Comparison of ENCODE assay signal across 8 cellular contexts in genomic region chr12:104456950-104457745, GRCh38. TPM values are rescaled to one million over a fixed set of nuclear protein-coding genes. Genes with fewer than 3 reads are reported as not detected.
A peak's percentile ranks its signal among the peaks of the same experiment; 100 is the strongest.
DNase-seq lines count a peak whose midpoint lies in the region; ATAC-seq, FAIRE-seq and TF ChIP-seq lines count a peak whose summit lies in the region.

No MANE protein-coding gene starts in this region.

- H3K4me3 ChIP-seq in CD8-positive, alpha-beta T cell (ENCODE audit: low read depth, low read length), result peak overlapping the region; percentile 88

- H3K9me3 Mint-ChIP-seq in CD8-positive, alpha-beta T cell, result no peaks in the 10 kb centered on the region
- no peaks in the 10 kb centered on the region for H3K9me3 Mint-ChIP-seq in activated CD8-positive, alpha-beta memory T cell treated with anti-CD3 and anti-CD28 coated beads, Interleukin-2, amount 10 ng/mL, durations not matched to agents 7 days and 5 days (ENCODE audit: low read depth)

- peak; percentile 15 for TF ChIP-seq CTCF in CD8-positive, alpha-beta T cell (IDR thresholded peaks at IDR 0.05)

- peak; percentile 18 for ATAC-seq in CD8-positive, alpha-beta T cell
- peak; percentile 36 for ATAC-seq in HG03432 (IDR thresholded peaks at IDR 0.05; ENCODE audit: unreplicated experiment)
- ATAC-seq in activated CD8-positive, alpha-beta memory T cell treated with anti-CD3 and anti-CD28 coated beads, Interleukin-2, amount 10 ng/mL, durations not matched to agents 7 days and 5 days, result peak; percentile 37
- peak; percentile 33 for ATAC-seq in stimulated activated naive CD8-positive, alpha-beta T cell treated with anti-CD3 and anti-CD28 coated beads, Interleukin-15, Interleukin-2, amounts not matched to agents 100 U/mL and 50 U/mL, for 24 hours

- peaks cover 44% of the 10 kb centered on the region for H3K4me1 Mint-ChIP-seq in CD8-positive, alpha-beta T cell (ENCODE audit: low read depth)
- H3K4me1 Mint-ChIP-seq in activated CD8-positive, alpha-beta memory T cell treated with anti-CD3 and anti-CD28 coated beads, Interleukin-2, amount 10 ng/mL, durations not matched to agents 7 days and 5 days, result peaks cover 28% of the 10 kb centered on the region

- peak overlapping the region; percentile 99 for H3K4me3 Mint-ChIP-seq in CD8-positive, alpha-beta T cell
- peak overlapping the region; percentile 89 for H3K4me3 Mint-ChIP-seq in activated CD8-positive, alpha-beta memory T cell treated with anti-CD3 and anti-CD28 coated beads, Interleukin-2, amount 10 ng/mL, durations not matched to agents 7 days and 5 days

- FAIRE-seq in GM19239 (lab: Jason Lieb, UNC), result peak; percentile 28

- peak overlapping the region; percentile 70 for H3K27ac ChIP-seq in CD8-positive, alpha-beta T cell (ENCODE audit: low read depth, low read length)

- peaks cover 44% of the 10 kb centered on the region for H3K4me1 ChIP-seq in CD8-positive, alpha-beta T cell (ENCODE audit: insufficient read depth, low read length)

- no peaks in the 10 kb centered on the region for H3K27me3 Mint-ChIP-seq in CD8-positive, alpha-beta T cell (ENCODE audit: low read depth)
- no peaks in the 10 kb centered on the region for H3K27me3 Mint-ChIP-seq in activated CD8-positive, alpha-beta memory T cell treated with anti-CD3 and anti-CD28 coated beads, Interleukin-2, amount 10 ng/mL, durations not matched to agents 7 days and 5 days

- DNase-seq in CD8-positive, alpha-beta T cell, result peak in 6 of 7 experiments; percentile 46 to 78 (median 56)
- DNase-seq in GM19239 (ENCODE audit: insufficient read length, low spot score), result no peak
- peak; percentile 48 for DNase-seq in NCI-H748 treated with DMSO at 0.1 percent for 48 hours (lab: John Stamatoyannopoulos, UW)
- peak; percentile 75 for DNase-seq in activated CD8-positive, alpha-beta memory T cell treated with anti-CD3 and anti-CD28 coated beads, Interleukin-2, amount 10 ng/mL, durations not matched to agents 7 days and 5 days
- peak; percentile 38 for DNase-seq in epidermal melanocyte (ENCODE audit: insufficient read length, low spot score)
- peak; percentile 44 for DNase-seq in midbrain (lab: John Stamatoyannopoulos, UW)
- peak; percentile 64 for DNase-seq in stimulated activated naive CD8-positive, alpha-beta T cell treated with anti-CD3 and anti-CD28 coated beads, Interleukin-15, Interleukin-2, amounts not matched to agents 100 U/mL and 50 U/mL, for 24 hours

- no peaks in the 10 kb centered on the region for H3K36me3 ChIP-seq in CD8-positive, alpha-beta T cell (ENCODE audit: insufficient read depth, low read length)

- peaks cover 11% of the 10 kb centered on the region for H3K36me3 Mint-ChIP-seq in CD8-positive, alpha-beta T cell
- peaks cover 24% of the 10 kb centered on the region for H3K36me3 Mint-ChIP-seq in activated CD8-positive, alpha-beta memory T cell treated with anti-CD3 and anti-CD28 coated beads, Interleukin-2, amount 10 ng/mL, durations not matched to agents 7 days and 5 days

- POLR2A ChIA-PET in CD8-positive, alpha-beta T cell (lab: Charles Lee), result interaction anchor here (0.6 to 2.6 kb wide), 13 partner anchors 8 to 263 kb away, joined by 3 to 14 read pairs (median 4); no protein-coding TSS in a partner anchor

- intact Hi-C loops in CD8-positive, alpha-beta T cell (cut with DNase I, micrococcal nuclease), result loop anchor here (2.0 to 5.0 kb wide), 16 partner anchors 38 to 650 kb away; partner anchors contain the start of genes SLC41A2 (in 2 of the 2), NOPCHAP1 (in 1 of the 2) and WASHC4 (in 1 of the 2)

- no peaks in the 10 kb centered on the region for H3K9me3 ChIP-seq in CD8-positive, alpha-beta T cell (ENCODE audit: low read length)

- CTCF ChIA-PET in CD8-positive, alpha-beta T cell (lab: Charles Lee), result interaction anchor here (0.6 to 3.6 kb wide), 23 partner anchors 10 to 596 kb away, joined by 3 to 23 read pairs (median 4); no protein-coding TSS in a partner anchor
- CTCF ChIA-PET in activated CD8-positive, alpha-beta memory T cell treated with anti-CD3 and anti-CD28 coated beads, Interleukin-2, amount 10 ng/mL, durations not matched to agents 7 days and 5 days (lab: Charles Lee), result interaction anchor here (0.7 to 6.0 kb wide), 19 partner anchors 11 to 496 kb away, joined by 3 to 46 read pairs (median 4); no protein-coding TSS in a partner anchor

- H3K27ac Mint-ChIP-seq in CD8-positive, alpha-beta T cell, result peak overlapping the region; percentile 96
- peak overlapping the region; percentile 96 for H3K27ac Mint-ChIP-seq in activated CD8-positive, alpha-beta memory T cell treated with anti-CD3 and anti-CD28 coated beads, Interleukin-2, amount 10 ng/mL, durations not matched to agents 7 days and 5 days

- H3K27me3 ChIP-seq in CD8-positive, alpha-beta T cell (ENCODE audit: insufficient read depth, low read length), result no peaks in the 10 kb centered on the region

RNA-seq across cellular contexts. Expression of gene CHST11, which starts 0.4 kb away (rescaled TPM):
- total RNA-seq in CD8-positive, alpha-beta T cell, result 10 to 100 TPM; 29.1 to 35.5 TPM
- 100 to 1,000 TPM; 123 to 141 TPM for total RNA-seq in activated CD8-positive, alpha-beta memory T cell treated with anti-CD3 and anti-CD28 coated beads, Interleukin-2, amount 10 ng/mL, durations not matched to agents 7 days and 5 days
